ENCODE assay signal across 9 cellular contexts in genomic region chrX:28586891-28587635, GRCh38. TPM values are rescaled to one million over a fixed set of nuclear protein-coding genes. Genes with fewer than 3 reads are reported as not detected.
DNase-seq lines count a peak whose midpoint lies in the region; ATAC-seq and TF ChIP-seq lines count a peak whose summit lies in the region.
"Had no signal": no experiment of that assay in that cellular context is flagged by ENCODE, and none has a peak within 500 bp of the region (broad histone marks: within the 10 kb centered on the region; RNA-seq: fewer than 3 reads in every experiment).

TSS of gene IL1RAPL1 (plus strand) at chrX:28587446.

- 0 out of 2 replicates have a peak within 1 kb of the TSS, but pooled peaks have one; percentile 51 for H2AFZ ChIP-seq in SK-N-SH (ENCODE audit: low read depth)

- no peak within 1 kb of the TSS for H3K9ac ChIP-seq in SK-N-SH

- CTCF ChIA-PET in SK-N-SH (lab: Yijun Ruan, JAX) = no interaction called here

- no peaks in the 10 kb centered on the region for H3K4me1 Mint-ChIP-seq in effector memory CD8-positive, alpha-beta T cell (ENCODE audit: low read depth in 2 of 2)

- no peaks in the 10 kb centered on the region for H3K27me3 Mint-ChIP-seq in effector memory CD8-positive, alpha-beta T cell

- 0 out of 2 replicates have a peak, but pooled peaks cover 3% of the 10 kb centered on the region for H3K9me2 ChIP-seq in SK-N-SH

- peak; percentile 85 for DNase-seq in G401 (ENCODE audit: low spot score)
- DNase-seq in SK-N-SH = no peak
- DNase-seq in heart left ventricle = no peak
- DNase-seq in psoas muscle = no peak
- DNase-seq in NK-92 treated with Interleukin-12 subunit alpha and Interleukin-12 subunit beta, amount 100 ng/mL, for 24 hours (lab: John Stamatoyannopoulos, UW) = no peak
- DNase-seq in effector memory CD8-positive, alpha-beta T cell = no peak

- TF ChIP-seq RAD21 in SK-N-SH (IDR thresholded peaks at IDR 0.05; ENCODE audit: low read length) = peak; percentile 35; the same call in 1 of the 2 replicates

- peak; percentile 47 for TF ChIP-seq CTCF in SK-N-SH (IDR thresholded peaks at IDR 0.05)
- TF ChIP-seq CTCF in heart left ventricle (IDR thresholded peaks at IDR 0.05) = peak in 9 of 12 donors; percentile 9 to 52 (median 28)
- TF ChIP-seq CTCF in psoas muscle (IDR thresholded peaks at IDR 0.05) = no peak

- H3K9me3 ChIP-seq in SK-N-SH (no peaks in the 10 kb centered on the region), heart left ventricle (no peaks in the 10 kb centered on the region), psoas muscle (no peaks in the 10 kb centered on the region)
- H3K9me3 ChIP-seq: adrenal gland had no signal

- H3K4me3 Mint-ChIP-seq in effector memory CD8-positive, alpha-beta T cell = no peak within 1 kb of the TSS

- H3F3A ChIP-seq in SK-N-SH (replicated peaks; ENCODE audit: insufficient read depth) = no peaks in the 10 kb centered on the region

- POLR2A ChIA-PET in SK-N-SH (lab: Yijun Ruan, JAX) = no interaction called here

- H3K27ac Mint-ChIP-seq in effector memory CD8-positive, alpha-beta T cell = no peak within 1 kb of the TSS

- peak within 1 kb of the TSS; percentile 64 for H3K4me2 ChIP-seq in SK-N-SH

- H3K27ac ChIP-seq in SK-N-SH (ENCODE audit: low read depth in 2 of 2, low read length in 1 of 2) = no peak within 1 kb of the TSS
- H3K27ac ChIP-seq in heart left ventricle = peak within 1 kb of the TSS in 10 of 12 donors; percentile 8 to 59 (median 37)
- H3K27ac ChIP-seq in psoas muscle = no peak within 1 kb of the TSS
- H3K27ac ChIP-seq: adrenal gland had no signal

- peaks cover 43% of the 10 kb centered on the region for H3K27me3 ChIP-seq in SK-N-SH (ENCODE audit: insufficient read depth)
- peaks cover 0 to 39% (median 0%) of the 10 kb centered on the region in 9 donors for H3K27me3 ChIP-seq in heart left ventricle
- peaks cover 0 to 27% (median 0%) of the 10 kb centered on the region in 3 donors for H3K27me3 ChIP-seq in psoas muscle (ENCODE audit: insufficient read depth in 3 of 3, low read length in 2 of 3)

- 7% methylated on average over 17 of the region's 17 CpGs for WGBS in SK-N-SH (ENCODE audit: low lambda C conversion rate)
- 0 to 33% (median 12%) methylated on average over 17 of the region's 17 CpGs for WGBS in heart left ventricle, 4 donors
- WGBS in psoas muscle, 3 donors = 0 to 17% (median 1%) methylated on average over 17 of the region's 17 CpGs

- no peaks in the 10 kb centered on the region for H3K4me1 ChIP-seq in SK-N-SH (ENCODE audit: control insufficient read depth in 1 of 2, insufficient read depth in 2 of 2, low read depth in 1 of 2, low read length in 1 of 2)
- no peaks in the 10 kb centered on the region for H3K4me1 ChIP-seq in heart left ventricle
- H3K4me1 ChIP-seq in psoas muscle = no peaks in the 10 kb centered on the region
- H3K4me1 ChIP-seq: adrenal gland had no signal

- no peaks in the 10 kb centered on the region for H3K79me2 ChIP-seq in SK-N-SH (ENCODE audit: insufficient read depth)

- peak; percentile 71 to 84 (median 83) for ATAC-seq in heart left ventricle
- peak; percentile 48 to 87 (median 70) for ATAC-seq in psoas muscle
- no peak for ATAC-seq in activated CD4-positive, CD25-positive, alpha-beta regulatory T cell treated with anti-CD3 and anti-CD28 coated beads, Interleukin-2, amount 50 U/mL, for 24 hours
- ATAC-seq in effector memory CD8-positive, alpha-beta T cell (replicated peaks) = no peak
- ATAC-seq in GM19397 (IDR thresholded peaks at IDR 0.05; ENCODE audit: unreplicated experiment) = no peak

- no peaks in the 10 kb centered on the region for H3K9me3 Mint-ChIP-seq in effector memory CD8-positive, alpha-beta T cell

- H3K36me3 ChIP-seq in SK-N-SH (replicated peaks in 1 of 2; ENCODE audit: control insufficient read depth in 1 of 2, insufficient read depth in 2 of 2, low read length in 1 of 2) (no peaks in the 10 kb centered on the region), heart left ventricle (no peaks in the 10 kb centered on the region), psoas muscle (ENCODE audit: insufficient read depth in 1 of 2, low read depth in 1 of 2) (no peaks in the 10 kb centered on the region)
- H3K36me3 ChIP-seq: adrenal gland had no signal

- H3K4me3 ChIP-seq in SK-N-SH (ENCODE audit: low read depth in 2 of 2, low read length in 1 of 2) (peak within 1 kb of the TSS; percentile 21 to 40; a peak in 3 of 4 replicates), heart left ventricle (peak within 1 kb of the TSS; percentile 19 to 65 (median 49)), psoas muscle (peak within 1 kb of the TSS; percentile 48)

- no peaks in the 10 kb centered on the region for H4K20me1 ChIP-seq in SK-N-SH (ENCODE audit: insufficient read depth)

- intact Hi-C loops in heart left ventricle (cut with DNase I) = loop anchor here in 7 of 10 donors (2.0 to 10.0 kb wide), 8 partner anchors 455 to 648 kb away; no protein-coding TSS in a partner anchor
- intact Hi-C loops in psoas muscle (cut with DNase I) = no loop called here

- in situ Hi-C loops in G401 (cut with HindIII; ENCODE audit: low sequenced_read_pairs) = no loop called here

- no peaks in the 10 kb centered on the region for H3K36me3 Mint-ChIP-seq in effector memory CD8-positive, alpha-beta T cell (ENCODE audit: insufficient read depth)

- no peak for TF ChIP-seq POLR2A in heart left ventricle (IDR thresholded peaks at IDR 0.05)

- TF ChIP-seq EP300 in SK-N-SH (IDR thresholded peaks at IDR 0.05; ENCODE audit: borderline replicate concordance in 1 of 2, low read depth in 1 of 2, low read length in 1 of 2) = no peak

TF ChIP-seq in SK-N-SH, 30 proteins besides CTCF, POLR2A, EP300 and RAD21:
- TF ChIP-seq RXRA (IDR thresholded peaks at IDR 0.05; ENCODE audit: borderline replicate concordance, low read depth) = no peak
- 0 out of 2 replicates have a peak, but pooled peaks have one; percentile 12 for TF ChIP-seq SMC3 (IDR thresholded peaks at IDR 0.05; ENCODE audit: low read depth, low read length)

RNA-seq across cellular contexts. Expression of gene IL1RAPL1, which starts in this region (rescaled TPM):
- not detected in 2 replicates for total RNA-seq in G401 (2014; rRNA removed; shearing (Covaris generic))
- 2.8 and 4.5 TPM in 2 replicates for polyA plus RNA-seq in SK-N-SH (2012; rRNA removed)
- 3.2 and 3.5 TPM in 2 replicates for polyA plus RNA-seq in SK-N-SH (2012; cell fraction: cytosol; rRNA removed)
- polyA plus RNA-seq in SK-N-SH (2012; cell fraction: nucleus; rRNA removed) = 2.4 and 4.2 TPM in 2 replicates
- 1 to 10 TPM; 1.6 to 4.7 (median 2.9) TPM for total RNA-seq in heart left ventricle
- polyA plus RNA-seq in heart left ventricle = under 1 TPM; 0.42 to 0.90 TPM
- under 1 TPM; 0.16 to 0.50 (median 0.24) TPM for total RNA-seq in psoas muscle
- under 1 TPM in 2 of 3 donors, not detected in 1; 0.04 TPM for polyA plus RNA-seq in psoas muscle
- total RNA-seq: adrenal gland had no signal
- polyA plus RNA-seq: adrenal gland had no signal

Comparison
In these comparisons a context has a peak if more than half of its experiments do, and no peak if none do; other contexts are left out.
1. Peak in DNase-seq in G401; RNA of the gene not detected or under 1 TPM.
2. Peak in ATAC-seq and H3K4me3 ChIP-seq in psoas muscle; RNA of the gene not detected or under 1 TPM.
3. H3K27ac ChIP-seq: peak in heart left ventricle (10 of 12); none in SK-N-SH (0 of 2) and psoas muscle (single experiment).
4. ATAC-seq: peak in heart left ventricle (4 of 4); none in activated CD4-positive, CD25-positive, alpha-beta regulatory T cell treated with anti-CD3 and anti-CD28 coated beads, Interleukin-2, amount 50 U/mL, for 24 hours (0 of 2), effector memory CD8-positive, alpha-beta T cell (single experiment) and GM19397 (single experiment).
5. intact Hi-C loops: an anchor here in heart left ventricle (2.0 to 10.0 kb wide); none called in psoas muscle.
6. Peak in every context shown above with its lines, with median percentiles within 50 percentile points of each other: H3K4me3 ChIP-seq.